In genomic region chr4:10809905-10810304, GRCh38 we compare ENCODE assay signal across 15 cellular contexts.
A peak's percentile ranks its signal among the peaks of the same experiment; 100 is the strongest.
DNase-seq lines count a peak whose midpoint lies in the region; ATAC-seq and TF ChIP-seq lines count a peak whose summit lies in the region.
"Had no signal": no experiment of that assay in that cellular context is flagged by ENCODE, and none has a peak within 500 bp of the region (broad histone marks: within the 10 kb centered on the region; RNA-seq: fewer than 3 reads in every experiment).

No MANE protein-coding gene starts in this region.

- TF ChIP-seq CTCF in type B pancreatic cell (conservative IDR thresholded peaks at IDR 0.05), result no peak

- H3K27ac Mint-ChIP-seq in type B pancreatic cell, result no peak overlapping the region

- H3K4me1 Mint-ChIP-seq in type B pancreatic cell (ENCODE audit: unreplicated experiment), result peaks cover 4% of the 10 kb centered on the region

- H3K27me3 Mint-ChIP-seq in type B pancreatic cell, result no peaks in the 10 kb centered on the region

- peak; percentile 15 for DNase-seq in astrocyte of the hippocampus (ENCODE audit: low read depth, low spot score)
- no peak for DNase-seq in NCI-H2081 treated with DMSO at 0.1 percent for 48 hours (lab: John Stamatoyannopoulos, UW)
- no peak for DNase-seq in type B pancreatic cell (ENCODE audit: extremely low spot score, unreplicated experiment)
- DNase-seq in NCI-H748 (lab: John Stamatoyannopoulos, UW; ENCODE audit: unreplicated experiment), result no peak
- DNase-seq: activated CD4-positive, CD25-positive, alpha-beta regulatory T cell treated with anti-CD3 and anti-CD28 coated beads, Interleukin-2, amount 50 U/mL, for 72 hours; amygdala; NCI-H1436; NCI-H226; RPMI8226; testis had no signal

- H3K4me3 Mint-ChIP-seq in type B pancreatic cell, result no peak overlapping the region

- H3K36me3 Mint-ChIP-seq in type B pancreatic cell, result no peaks in the 10 kb centered on the region

- peaks cover 5% of the 10 kb centered on the region for H3K9me3 Mint-ChIP-seq in type B pancreatic cell

- peak; percentile 86 for ATAC-seq in GM18867 (IDR thresholded peaks at IDR 0.05; ENCODE audit: unreplicated experiment)
- ATAC-seq in GM21528 (IDR thresholded peaks at IDR 0.05; ENCODE audit: low FRiP score, unreplicated experiment), result peak; percentile 58
- peak; percentile 71 for ATAC-seq in HG03039 (IDR thresholded peaks at IDR 0.05; ENCODE audit: unreplicated experiment)
- ATAC-seq in GM21515 (IDR thresholded peaks at IDR 0.05; ENCODE audit: unreplicated experiment), result no peak
- ATAC-seq: HepG2 had no signal
